In genomic region chr10:34962866-34963265, GRCh38 we compare ENCODE assay signal across 22 cellular contexts.
"Had no signal": no experiment of that assay in that cellular context is flagged by ENCODE, and none has a peak within 500 bp of the region (broad histone marks: within the 10 kb centered on the region; RNA-seq: fewer than 3 reads in every experiment).

No MANE protein-coding gene starts in this region.

- DNase-seq: dorsolateral prefrontal cortex; effector CD4-positive, alpha-beta T cell; hypothalamus; immature natural killer cell; islet precursor cell; natural killer cell; occipital lobe; ovary; sigmoid colon; stimulated activated CD4-positive, alpha-beta T cell treated with anti-CD3 and anti-CD28 coated beads, Interleukin-4, amount 100 ng/mL, for 4 hours; stimulated activated naive CD8-positive, alpha-beta T cell treated with anti-CD3 and anti-CD28 coated beads, Interleukin-15, Interleukin-2, amounts not matched to agents 100 U/mL and 50 U/mL, for 24 hours; upper lobe of left lung; uterus had no signal

- H3K9me3 Mint-ChIP-seq: immature natural killer cell; memory B cell; natural killer cell; stimulated activated memory B cell treated with anti-CD40 and anti-IgM and Interleukin-4, amounts not matched to agents 10 μg/mL and 1 μg/mL and 100 μg/mL, for 72 hours had no signal

- H3K4me3 ChIP-seq: dorsolateral prefrontal cortex, lung, ovary, right atrium auricular region, sigmoid colon, skin epidermis, spleen, thoracic aorta, tibial nerve, upper lobe of left lung, uterus had no signal

- H3K27ac ChIP-seq: dorsolateral prefrontal cortex, ovary, right atrium auricular region, sigmoid colon, skin epidermis, spleen, thoracic aorta, tibial nerve, upper lobe of left lung, uterus had no signal

- H3K9me3 ChIP-seq: ovary, right atrium auricular region, sigmoid colon, spleen, thoracic aorta, tibial nerve, upper lobe of left lung, uterus had no signal

- H3K27me3 ChIP-seq: ovary, right atrium auricular region, sigmoid colon, spleen, tibial nerve, upper lobe of left lung, uterus had no signal

- H3K36me3 ChIP-seq: ovary, right atrium auricular region, sigmoid colon, spleen, thoracic aorta, tibial nerve, upper lobe of left lung, uterus had no signal

- H3K4me1 Mint-ChIP-seq: immature natural killer cell; memory B cell; natural killer cell; stimulated activated memory B cell treated with anti-CD40 and anti-IgM and Interleukin-4, amounts not matched to agents 10 μg/mL and 1 μg/mL and 100 μg/mL, for 72 hours had no signal

- H3K27ac Mint-ChIP-seq: immature natural killer cell; memory B cell; natural killer cell; stimulated activated memory B cell treated with anti-CD40 and anti-IgM and Interleukin-4, amounts not matched to agents 10 μg/mL and 1 μg/mL and 100 μg/mL, for 72 hours had no signal

- H3K27me3 Mint-ChIP-seq: stimulated activated memory B cell treated with anti-CD40 and anti-IgM and Interleukin-4, amounts not matched to agents 10 μg/mL and 1 μg/mL and 100 μg/mL, for 72 hours had no signal

- H3K4me3 Mint-ChIP-seq: immature natural killer cell; memory B cell; natural killer cell; stimulated activated memory B cell treated with anti-CD40 and anti-IgM and Interleukin-4, amounts not matched to agents 10 μg/mL and 1 μg/mL and 100 μg/mL, for 72 hours had no signal

- ATAC-seq: left lobe of liver; natural killer cell; stimulated activated memory B cell treated with anti-CD40 and anti-IgM and Interleukin-4, amounts not matched to agents 10 μg/mL and 1 μg/mL and 100 μg/mL, for 72 hours; stimulated activated naive CD8-positive, alpha-beta T cell treated with anti-CD3 and anti-CD28 coated beads, Interleukin-15, Interleukin-2, amounts not matched to agents 100 U/mL and 50 U/mL, for 24 hours had no signal

- H3K4me1 ChIP-seq: spleen, uterus had no signal
